Comparison of ENCODE assay signal across 27 cellular contexts in genomic region chr21:28752131-28752530, GRCh38.
A peak's percentile ranks its signal among the peaks of the same experiment; 100 is the strongest.
DNase-seq lines count a peak whose midpoint lies in the region; ATAC-seq and TF ChIP-seq lines count a peak whose summit lies in the region.
"Had no signal": no experiment of that assay in that cellular context is flagged by ENCODE, and none has a peak within 500 bp of the region (broad histone marks: within the 10 kb centered on the region; RNA-seq: fewer than 3 reads in every experiment).

No MANE protein-coding gene starts in this region.

- BruUV-seq in IMR-90 (replicated peaks; lab: Mats Ljungman, UMichigan) = no TSS peak

- H3K56ac ChIP-seq in IMR-90 (ENCODE audit: extremely low read depth, insufficient read depth, low read length) = no peak overlapping the region

- H4K8ac ChIP-seq in IMR-90 (ENCODE audit: low read depth in 2 of 2, low read length in 2 of 2) = peak overlapping the region in 1 of 2 experiments; percentile 74; a peak in 1 of 4 replicates

- TF ChIP-seq EP300 in SK-N-SH (IDR thresholded peaks at IDR 0.05; ENCODE audit: borderline replicate concordance in 1 of 2, low read depth in 1 of 2, low read length in 1 of 2) = no peak
- TF ChIP-seq EP300 in stomach (IDR thresholded peaks at IDR 0.05) = no peak

- in situ Hi-C loops in IMR-90 (cut with MboI; ENCODE audit: low sequenced_read_pairs) = no loop called here

- H3F3A ChIP-seq in SK-N-SH (replicated peaks; ENCODE audit: insufficient read depth) = peaks cover 6% of the 10 kb centered on the region

- no peak overlapping the region for H3K27ac ChIP-seq in SK-N-SH (ENCODE audit: low read depth in 2 of 2, low read length in 1 of 2)
- no peak overlapping the region for H3K27ac ChIP-seq in IMR-90 (ENCODE audit: insufficient read depth, low read length)
- peak overlapping the region; percentile 4 for H3K27ac ChIP-seq in hepatocyte
- peak overlapping the region in 3 of 5 donors; percentile 7 to 78 (median 28) for H3K27ac ChIP-seq in stomach
- H3K27ac ChIP-seq: 22Rv1, BLaER1, KMS-11, PC-9, RWPE1, SJCRH30 had no signal

- H2AK5ac ChIP-seq in IMR-90 (ENCODE audit: low read depth, low read length) = 0 out of 2 replicates have a peak overlapping the region, but pooled peaks have one; percentile 18

- 0 out of 2 replicates have a peak overlapping the region, but pooled peaks have one; percentile 16 for H3K14ac ChIP-seq in IMR-90 (replicated peaks; ENCODE audit: low read depth, low read length)

- H3K36me3 Mint-ChIP-seq in natural killer cell = no peaks in the 10 kb centered on the region
- peaks cover 4% of the 10 kb centered on the region for H3K36me3 Mint-ChIP-seq in activated naive CD4-positive, alpha-beta T cell treated with anti-CD3 and anti-CD28 coated beads, Interleukin-2, amount 10 ng/mL, durations not matched to agents 7 days and 5 days

- H3K18ac ChIP-seq in IMR-90 (ENCODE audit: low read depth, low read length) = peak overlapping the region; percentile 57

- H3K4me1 ChIP-seq in SK-N-SH (ENCODE audit: control insufficient read depth in 1 of 2, insufficient read depth in 2 of 2, low read depth in 1 of 2, low read length in 1 of 2) = peaks cover 5 to 8% of the 10 kb centered on the region in 2 experiments; a peak in 2 of 4 replicates
- peaks cover 10% of the 10 kb centered on the region for H3K4me1 ChIP-seq in IMR-90 (ENCODE audit: control insufficient read depth, insufficient read depth, low read length)
- peaks cover 8% of the 10 kb centered on the region for H3K4me1 ChIP-seq in hepatocyte (ENCODE audit: insufficient read depth)
- peaks cover 0 to 11% (median 3%) of the 10 kb centered on the region in 4 donors for H3K4me1 ChIP-seq in stomach
- H3K4me1 ChIP-seq: BLaER1, Caco-2, HAP-1, SJCRH30 had no signal

- H4K5ac ChIP-seq in IMR-90 (ENCODE audit: low read depth, low read length) = 0 out of 2 replicates have a peak overlapping the region, but pooled peaks have one; percentile 55

- intact Hi-C loops in IMR-90 (cut with micrococcal nuclease) = no loop called here
- intact Hi-C loops in stomach (cut with DNase I; ENCODE audit: low total_unique reads) = no loop called here
- intact Hi-C loops in natural killer cell (cut with micrococcal nuclease) = no loop called here

- no peak overlapping the region for H2AK9ac ChIP-seq in IMR-90 (replicated peaks; ENCODE audit: low read depth, low read length, poor library complexity)

- dilution Hi-C loops in IMR-90 (cut with HindIII; ENCODE audit: low sequenced_read_pairs, unreplicated experiment) = no loop called here

- no peaks in the 10 kb centered on the region for H3K79me2 ChIP-seq in SK-N-SH (ENCODE audit: insufficient read depth)
- peaks cover 6% of the 10 kb centered on the region for H3K79me2 ChIP-seq in hepatocyte

- TF ChIP-seq CTCF in SK-N-SH (IDR thresholded peaks at IDR 0.05) (no peak), IMR-90 (conservative IDR thresholded peaks at IDR 0.05; ENCODE audit: low read depth, low read length) (no peak), hepatocyte (IDR thresholded peaks at IDR 0.05; ENCODE audit: poor library complexity) (no peak), stomach (IDR thresholded peaks at IDR 0.05) (no peak), natural killer cell (IDR thresholded peaks at IDR 0.05) (no peak)

- no peaks in the 10 kb centered on the region for H3K27me3 ChIP-seq in SK-N-SH (ENCODE audit: insufficient read depth)
- H3K27me3 ChIP-seq in IMR-90 (ENCODE audit: control insufficient read depth, insufficient read depth, low read length) = no peaks in the 10 kb centered on the region
- H3K27me3 ChIP-seq in hepatocyte = no peaks in the 10 kb centered on the region
- no peaks in the 10 kb centered on the region for H3K27me3 ChIP-seq in stomach
- H3K27me3 ChIP-seq: BLaER1, SJCRH30 had no signal

- H2BK120ac ChIP-seq in IMR-90 (ENCODE audit: low read depth, low read length) = peak overlapping the region; percentile 84

- H3K4me3 Mint-ChIP-seq in natural killer cell = no peak overlapping the region
- no peak overlapping the region for H3K4me3 Mint-ChIP-seq in activated naive CD4-positive, alpha-beta T cell treated with anti-CD3 and anti-CD28 coated beads, Interleukin-2, amount 10 ng/mL, durations not matched to agents 7 days and 5 days
- H3K4me3 Mint-ChIP-seq: CD4-positive, alpha-beta T cell; GM23338 had no signal

- ATAC-seq in SK-N-SH treated with all-trans-retinoic acid at 6 μM for 48 hours (no peak), IMR-90 (ENCODE audit: low read depth) (no peak), natural killer cell (no peak), HG03457 (IDR thresholded peaks at IDR 0.05; ENCODE audit: unreplicated experiment) (no peak)
- ATAC-seq: GM23338 had no signal

- H3K23ac ChIP-seq in IMR-90 (ENCODE audit: low read depth, low read length) = no peak overlapping the region; the same call in 1 of the 2 replicates

- peak overlapping the region; percentile 87; the same call in 1 of the 2 replicates for H4K91ac ChIP-seq in IMR-90 (ENCODE audit: insufficient read depth, low read depth, low read length)

- TF ChIP-seq POLR2A in IMR-90 (IDR thresholded peaks at IDR 0.05; ENCODE audit: low read depth, low read length) = no peak
- TF ChIP-seq POLR2A in stomach (IDR thresholded peaks at IDR 0.05) = no peak

- no peaks in the 10 kb centered on the region for H4K20me1 ChIP-seq in SK-N-SH (ENCODE audit: insufficient read depth)
- H4K20me1 ChIP-seq in IMR-90 (ENCODE audit: insufficient read depth, low read length) = no peaks in the 10 kb centered on the region
- H4K20me1 ChIP-seq in hepatocyte (ENCODE audit: insufficient read depth, poor library complexity, severe bottlenecking) = no peaks in the 10 kb centered on the region
- H4K20me1 ChIP-seq: BLaER1 had no signal

- H3K9ac ChIP-seq in SK-N-SH = no peak overlapping the region
- H3K9ac ChIP-seq in IMR-90 (ENCODE audit: low read depth, low read length) = no peak overlapping the region
- H3K9ac ChIP-seq: BLaER1, KMS-11 had no signal

- peak overlapping the region; percentile 63; the same call in 2 of the 3 replicates for H2BK15ac ChIP-seq in IMR-90 (ENCODE audit: low read depth, low read length)

- H3K9me2 ChIP-seq in SK-N-SH (no peaks in the 10 kb centered on the region), hepatocyte (replicated peaks; ENCODE audit: insufficient read depth) (no peaks in the 10 kb centered on the region)

- H3K36me3 ChIP-seq in SK-N-SH (replicated peaks in 1 of 2; ENCODE audit: control insufficient read depth in 1 of 2, insufficient read depth in 2 of 2, low read length in 1 of 2) (no peaks in the 10 kb centered on the region), IMR-90 (ENCODE audit: control insufficient read depth, insufficient read depth, low read length) (0 out of 2 replicates have a peak, but pooled peaks cover 2% of the 10 kb centered on the region), hepatocyte (replicated peaks; ENCODE audit: insufficient read depth, low read depth) (no peaks in the 10 kb centered on the region), stomach (no peaks in the 10 kb centered on the region)
- H3K36me3 ChIP-seq: BLaER1, HAP-1, SJCRH30 had no signal

- 69% methylated on average over 2 of the region's 2 CpGs for WGBS in SK-N-SH (ENCODE audit: low lambda C conversion rate)
- WGBS in IMR-90 (ENCODE audit: extremely low coverage in 2 of 2, insufficient read length in 1 of 2), 2 experiments = no CpG with 5 or more reads among the region's 2 CpGs
- 57% methylated on average over 2 of the region's 2 CpGs for whole genome bisulfite sequencing in hepatocyte (ENCODE audit: low lambda C conversion rate, missing lambda C conversion rate)
- WGBS in stomach, 5 donors = 77 to 80% (median 79%) methylated on average over 2 of the region's 2 CpGs

- TF ChIP-seq RAD21 in SK-N-SH (IDR thresholded peaks at IDR 0.05; ENCODE audit: low read length) (no peak), IMR-90 (IDR thresholded peaks at IDR 0.05; ENCODE audit: low read length) (no peak)

- POLR2A ChIA-PET in SK-N-SH (lab: Yijun Ruan, JAX) = no interaction called here
- POLR2A ChIA-PET in IMR-90 (lab: Charles Lee; ENCODE audit: unreplicated experiment) = no interaction called here

- H3K4me3 ChIP-seq in SK-N-SH (ENCODE audit: low read depth in 2 of 2, low read length in 1 of 2) = no peak overlapping the region
- no peak overlapping the region for H3K4me3 ChIP-seq in IMR-90 (ENCODE audit: insufficient read depth, low read depth, low read length)
- no peak overlapping the region for H3K4me3 ChIP-seq in hepatocyte
- no peak overlapping the region for H3K4me3 ChIP-seq in stomach
- H3K4me3 ChIP-seq: BLaER1, GM23338, HAP-1, PC-9, SJCRH30 had no signal

- H2AFZ ChIP-seq in SK-N-SH (ENCODE audit: low read depth) = no peak overlapping the region
- H2AFZ ChIP-seq in IMR-90 (replicated peaks; ENCODE audit: low read length, poor library complexity) = no peak overlapping the region
- no peak overlapping the region for H2AFZ ChIP-seq in hepatocyte
- H2AFZ ChIP-seq: GM23338, PC-9 had no signal

- H3K9me1 ChIP-seq in IMR-90 (ENCODE audit: insufficient read depth, low read length) = peaks cover 11% of the 10 kb centered on the region

- no peaks in the 10 kb centered on the region for H3K27me3 Mint-ChIP-seq in natural killer cell (ENCODE audit: low read depth in 2 of 2)
- no peaks in the 10 kb centered on the region for H3K27me3 Mint-ChIP-seq in activated naive CD4-positive, alpha-beta T cell treated with anti-CD3 and anti-CD28 coated beads, Interleukin-2, amount 10 ng/mL, durations not matched to agents 7 days and 5 days
- H3K27me3 Mint-ChIP-seq: CD4-positive, alpha-beta T cell had no signal

- no peak overlapping the region for H3K27ac Mint-ChIP-seq in natural killer cell
- no peak overlapping the region for H3K27ac Mint-ChIP-seq in activated naive CD4-positive, alpha-beta T cell treated with anti-CD3 and anti-CD28 coated beads, Interleukin-2, amount 10 ng/mL, durations not matched to agents 7 days and 5 days
- H3K27ac Mint-ChIP-seq: CD4-positive, alpha-beta T cell; GM23338 had no signal

- H3K9me3 Mint-ChIP-seq in natural killer cell = no peaks in the 10 kb centered on the region
- H3K9me3 Mint-ChIP-seq in activated naive CD4-positive, alpha-beta T cell treated with anti-CD3 and anti-CD28 coated beads, Interleukin-2, amount 10 ng/mL, durations not matched to agents 7 days and 5 days = no peaks in the 10 kb centered on the region
- H3K9me3 Mint-ChIP-seq: CD4-positive, alpha-beta T cell had no signal

- H3K79me1 ChIP-seq in IMR-90 (ENCODE audit: low read depth in 1 of 2, low read length in 2 of 2) = peaks cover 0 to 3% of the 10 kb centered on the region in 2 experiments; a peak in 1 of 4 replicates

- H2BK20ac ChIP-seq in IMR-90 (ENCODE audit: low read depth, low read length) = peak overlapping the region; percentile 90

- DNase-seq in SK-N-SH = no peak
- DNase-seq in IMR-90 = no peak
- DNase-seq in hepatocyte (ENCODE audit: low spot score) = no peak
- no peak for DNase-seq in stomach
- DNase-seq in natural killer cell = no peak
- no peak for DNase-seq in activated naive CD4-positive, alpha-beta T cell treated with anti-CD3 and anti-CD28 coated beads, Interleukin-2, amount 10 ng/mL, durations not matched to agents 7 days and 5 days
- DNase-seq: ACHN; Caco-2; CD4-positive, alpha-beta T cell; DMS153; GDM1; NCI-H1105; NCI-H146; NCI-H2029; NCI-H226; NCI-H510A treated with DMSO at 0.1 percent for 48 hours; NCI-H748 treated with DMSO at 0.1 percent for 48 hours; PC-9; SJCRH30 had no signal

- H2BK5ac ChIP-seq in IMR-90 (ENCODE audit: low read depth, low read length, poor library complexity, severe bottlenecking) = no peak overlapping the region

- H3K9me3 ChIP-seq in SK-N-SH (no peaks in the 10 kb centered on the region), IMR-90 (ENCODE audit: control insufficient read depth, insufficient read depth, low read length) (no peaks in the 10 kb centered on the region), hepatocyte (ENCODE audit: low read depth) (no peaks in the 10 kb centered on the region), stomach (no peaks in the 10 kb centered on the region)
- H3K9me3 ChIP-seq: BLaER1, Caco-2, HAP-1, SJCRH30 had no signal

- H3K4me1 Mint-ChIP-seq in natural killer cell = peaks cover 21 to 31% of the 10 kb centered on the region in 2 donors
- H3K4me1 Mint-ChIP-seq in activated naive CD4-positive, alpha-beta T cell treated with anti-CD3 and anti-CD28 coated beads, Interleukin-2, amount 10 ng/mL, durations not matched to agents 7 days and 5 days = no peaks in the 10 kb centered on the region

- CTCF ChIA-PET in SK-N-SH (lab: Yijun Ruan, JAX) (interaction anchor here (0.8 kb wide), 1 partner anchor 13 kb away, joined by 3 read pairs; no protein-coding TSS in a partner anchor), IMR-90 (lab: Yijun Ruan, JAX) (no interaction called here)
- CTCF ChIA-PET in activated naive CD4-positive, alpha-beta T cell treated with anti-CD3 and anti-CD28 coated beads, Interleukin-2, amount 10 ng/mL, durations not matched to agents 7 days and 5 days (lab: Charles Lee) = no interaction called here

- peak overlapping the region; percentile 67 for H3K4ac ChIP-seq in IMR-90 (ENCODE audit: low read depth, low read length)

- H3K4me2 ChIP-seq in SK-N-SH (no peak overlapping the region), IMR-90 (ENCODE audit: low read depth, low read length) (no peak overlapping the region), hepatocyte (no peak overlapping the region)
- H3K4me2 ChIP-seq: BLaER1, GM23338, KMS-11, PC-9 had no signal

Comparison
In these comparisons a context has a peak if more than half of its experiments do, and no peak if none do; other contexts are left out.
1. H3K27ac ChIP-seq: peak in hepatocyte (single experiment) and stomach (3 of 5); none in SK-N-SH (0 of 2) and IMR-90 (single experiment).